In the genomic region with DNA sequence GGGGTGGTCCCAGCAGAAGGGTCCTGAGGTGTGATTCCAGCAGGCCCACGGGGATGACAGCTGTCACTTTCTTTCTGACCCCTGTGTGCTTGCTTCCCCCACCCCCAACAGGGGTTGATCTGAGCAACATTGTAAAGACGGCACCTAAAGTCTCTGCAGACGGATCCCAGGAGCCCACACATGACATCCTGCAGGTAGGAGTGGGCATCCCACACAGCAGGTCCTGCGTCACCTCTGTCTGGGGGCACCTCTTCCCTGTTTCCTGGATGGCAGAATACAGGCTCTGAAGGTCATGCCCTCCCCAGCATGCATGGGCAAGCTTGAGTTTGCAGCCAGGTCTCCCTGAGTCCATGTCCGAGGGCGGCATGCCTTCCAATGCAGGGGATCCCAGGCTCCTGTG, we compare ENCODE assay signal across 24 cellular contexts. TPM values are rescaled to one million over a fixed set of nuclear protein-coding genes. Genes with fewer than 3 reads are reported as not detected.
A peak's percentile ranks its signal among the peaks of the same experiment; 100 is the strongest.
DNase-seq lines count a peak whose midpoint lies in the region; ATAC-seq and TF ChIP-seq lines count a peak whose summit lies in the region.
"Had no signal": no experiment of that assay in that cellular context is flagged by ENCODE, and none has a peak within 500 bp of the region (broad histone marks: within the 10 kb centered on the region; RNA-seq: fewer than 3 reads in every experiment).

No MANE protein-coding gene starts in this region.

- ATAC-seq in natural killer cell treated with Interleukin-12 subunit alpha and Interleukin-12 subunit beta and Interleukin-15 and Interleukin-18, amount 100 ng/mL, for 72 hours: no peak
- ATAC-seq in natural killer cell (no peak), HG03097 (IDR thresholded peaks at IDR 0.05; ENCODE audit: low FRiP score, unreplicated experiment) (no peak)
- ATAC-seq: GM12878 had no signal

- H3K9me3 Mint-ChIP-seq in natural killer cell treated with Interleukin-12 subunit alpha and Interleukin-12 subunit beta and Interleukin-15 and Interleukin-18, amount 100 ng/mL, for 72 hours: no peaks in the 10 kb centered on the region
- no peaks in the 10 kb centered on the region for H3K9me3 Mint-ChIP-seq in natural killer cell
- H3K9me3 Mint-ChIP-seq: CD14-positive monocyte; CD4-positive, alpha-beta memory T cell; CD4-positive, CD25-positive, alpha-beta regulatory T cell; CD8-positive, alpha-beta memory T cell had no signal

- H3K4me1 Mint-ChIP-seq in natural killer cell treated with Interleukin-12 subunit alpha and Interleukin-12 subunit beta and Interleukin-15 and Interleukin-18, amount 100 ng/mL, for 72 hours (ENCODE audit: low read depth in 2 of 2): peaks cover 18 to 19% of the 10 kb centered on the region in 2 donors
- H3K4me1 Mint-ChIP-seq in natural killer cell: peaks cover 21 to 22% of the 10 kb centered on the region in 2 donors

- intact Hi-C loops in natural killer cell (cut with micrococcal nuclease) (no loop called here), head of caudate nucleus (cut with DNase I) (no loop called here), dorsolateral prefrontal cortex (cut with DNase I) (no loop called here)

- no peak overlapping the region for H3K4me3 Mint-ChIP-seq in natural killer cell treated with Interleukin-12 subunit alpha and Interleukin-12 subunit beta and Interleukin-15 and Interleukin-18, amount 100 ng/mL, for 72 hours
- H3K4me3 Mint-ChIP-seq in natural killer cell: no peak overlapping the region
- H3K4me3 Mint-ChIP-seq: CD14-positive monocyte; CD4-positive, alpha-beta memory T cell; CD4-positive, CD25-positive, alpha-beta regulatory T cell; CD8-positive, alpha-beta memory T cell had no signal

- no peak overlapping the region for H3K4me3 ChIP-seq in dorsolateral prefrontal cortex
- H3K4me3 ChIP-seq: BLaER1, GM12878 had no signal

- no peaks in the 10 kb centered on the region for H3K27me3 ChIP-seq in dorsolateral prefrontal cortex
- H3K27me3 ChIP-seq: BE2C, BLaER1 had no signal

- H3K36me3 Mint-ChIP-seq in natural killer cell treated with Interleukin-12 subunit alpha and Interleukin-12 subunit beta and Interleukin-15 and Interleukin-18, amount 100 ng/mL, for 72 hours: no peaks in the 10 kb centered on the region
- H3K36me3 Mint-ChIP-seq in natural killer cell: no peaks in the 10 kb centered on the region

- TF ChIP-seq CTCF in natural killer cell (IDR thresholded peaks at IDR 0.05): no peak
- no peak for TF ChIP-seq CTCF in dorsolateral prefrontal cortex (IDR thresholded peaks at IDR 0.05 in 54 of 56, conservative IDR thresholded peaks at IDR 0.05 in 2 of 56; ENCODE audit: low read depth in 1 of 56, partially characterized antibody in 56 of 56)

- no peaks in the 10 kb centered on the region for H3K27me3 Mint-ChIP-seq in natural killer cell treated with Interleukin-12 subunit alpha and Interleukin-12 subunit beta and Interleukin-15 and Interleukin-18, amount 100 ng/mL, for 72 hours
- H3K27me3 Mint-ChIP-seq in natural killer cell (ENCODE audit: low read depth in 2 of 2): no peaks in the 10 kb centered on the region
- H3K27me3 Mint-ChIP-seq: CD4-positive, alpha-beta memory T cell; CD4-positive, CD25-positive, alpha-beta regulatory T cell; CD8-positive, alpha-beta memory T cell had no signal

- peak; percentile 49 for DNase-seq in natural killer cell treated with Interleukin-12 subunit alpha and Interleukin-12 subunit beta and Interleukin-15 and Interleukin-18, amount 100 ng/mL, for 72 hours (ENCODE audit: low spot score)
- no peak for DNase-seq in natural killer cell
- DNase-seq in head of caudate nucleus: peak in 28 of 42 donors; percentile 11 to 75 (median 43)
- DNase-seq in putamen (ENCODE audit: low spot score): peak; percentile 39
- no peak for DNase-seq in dorsolateral prefrontal cortex
- DNase-seq: ACHN; BE2C; C1 segment of cervical spinal cord; CD4-positive, alpha-beta memory T cell; CD4-positive, CD25-positive, alpha-beta regulatory T cell; CD8-positive, alpha-beta memory T cell; COR-L47; DMS 273 treated with DMSO at 0.1 percent for 48 hours; DMS153; DMS53; DMS79; DND-41; EL; GDM1 had no signal

- no peak overlapping the region for H3K27ac ChIP-seq in dorsolateral prefrontal cortex
- H3K27ac ChIP-seq: 22Rv1, BLaER1 had no signal

- no peak overlapping the region for H3K27ac Mint-ChIP-seq in natural killer cell treated with Interleukin-12 subunit alpha and Interleukin-12 subunit beta and Interleukin-15 and Interleukin-18, amount 100 ng/mL, for 72 hours
- H3K27ac Mint-ChIP-seq in natural killer cell: no peak overlapping the region
- H3K27ac Mint-ChIP-seq: CD4-positive, CD25-positive, alpha-beta regulatory T cell had no signal

RNA-seq across cellular contexts. Expression of a gene that starts 10.5 kb away (rescaled TPM):
- total RNA-seq in natural killer cell treated with Interleukin-12 subunit alpha and Interleukin-12 subunit beta and Interleukin-15 and Interleukin-18, amount 100 ng/mL, for 72 hours: 10 to 100 TPM; 22.3 to 43.9 TPM
- total RNA-seq in natural killer cell: 10 to 100 TPM; 19.3 to 21.2 (median 21.0) TPM
- total RNA-seq in dorsolateral prefrontal cortex: 10 to 100 TPM; 16.2 to 34.3 (median 24.2) TPM

RNA-seq across cellular contexts. Expression of a gene that starts 10.6 kb away (rescaled TPM):
- 100 to 1,000 TPM; 102 to 196 TPM for total RNA-seq in natural killer cell treated with Interleukin-12 subunit alpha and Interleukin-12 subunit beta and Interleukin-15 and Interleukin-18, amount 100 ng/mL, for 72 hours
- total RNA-seq in natural killer cell (100 to 1,000 TPM; 220 to 237 (median 236) TPM), dorsolateral prefrontal cortex (100 to 1,000 TPM; 143 to 254 (median 191) TPM)

RNA-seq across cellular contexts. Expression of a gene that starts 19.9 kb away (rescaled TPM):
- 10 to 100 TPM; 18.3 to 22.8 TPM for total RNA-seq in natural killer cell treated with Interleukin-12 subunit alpha and Interleukin-12 subunit beta and Interleukin-15 and Interleukin-18, amount 100 ng/mL, for 72 hours
- total RNA-seq in natural killer cell (10 to 100 TPM; 34.6 to 50.3 (median 41.8) TPM), dorsolateral prefrontal cortex (10 to 100 TPM; 17.0 to 52.0 (median 27.3) TPM)

Comparison
In these comparisons a context has a peak if more than half of its experiments do, and no peak if none do; other contexts are left out.
1. DNase-seq: peak in natural killer cell treated with Interleukin-12 subunit alpha and Interleukin-12 subunit beta and Interleukin-15 and Interleukin-18, amount 100 ng/mL, for 72 hours (single experiment), head of caudate nucleus (28 of 42) and putamen (single experiment); none in natural killer cell (single experiment) and dorsolateral prefrontal cortex (0 of 10).